Comparison of ENCODE assay signal across 31 cellular contexts in genomic region chr10:125449571-125449970, GRCh38.
"Had no signal": no experiment of that assay in that cellular context is flagged by ENCODE, and none has a peak within 500 bp of the region (broad histone marks: within the 10 kb centered on the region; RNA-seq: fewer than 3 reads in every experiment).

No MANE protein-coding gene starts in this region.

- H3K4me3 ChIP-seq: adrenal gland, ascending aorta, body of pancreas, breast epithelium, cardiac muscle cell had no signal

- H3K9me3 ChIP-seq: adrenal gland, ascending aorta, body of pancreas, breast epithelium had no signal

- ATAC-seq: activated naive CD4-positive, alpha-beta T cell treated with anti-CD3 and anti-CD28 coated beads, Interleukin-2, amount 50 U/mL, for 72 hours; activated naive CD8-positive, alpha-beta T cell treated with anti-CD3 and anti-CD28 coated beads, Interleukin-2, amount 50 U/mL, for 24 hours; activated T-cell treated with anti-CD3 and anti-CD28 coated beads, Interleukin-2, amount 50 U/mL, for 4 hours; activated T-cell treated with anti-CD3 and anti-CD28 coated beads, Interleukin-2, amount 50 U/mL, for 72 hours; activated T-helper 17 cell treated with anti-CD3 and anti-CD28 coated beads, Interleukin-2, amount 50 U/mL, for 72 hours; body of pancreas had no signal

- H3K4me1 ChIP-seq: adrenal gland, ascending aorta, body of pancreas, breast epithelium had no signal

- DNase-seq: activated effector memory CD4-positive, alpha-beta T cell treated with anti-CD3 and anti-CD28 coated beads, Interleukin-2, amount 50 U/mL, for 16 hours; activated effector memory CD4-positive, alpha-beta T cell treated with Interleukin-2 at 50 U/mL for 16 hours; activated gamma-delta T cell; activated gamma-delta T cell treated with Interleukin-2 at 50 U/mL for 16 hours; activated naive CD4-positive, alpha-beta T cell; activated naive CD4-positive, alpha-beta T cell treated with anti-CD3 and anti-CD28 coated beads for 36 hours; activated naive CD4-positive, alpha-beta T cell treated with anti-CD3 and anti-CD28 coated beads, Interleukin-2, amount 10 ng/mL, durations not matched to agents 7 days and 5 days; activated naive CD4-positive, alpha-beta T cell treated with anti-CD3 and anti-CD28 coated beads, Interleukin-2, amount 50 U/mL, for 16 hours; activated naive CD4-positive, alpha-beta T cell treated with Interleukin-2 at 50 U/mL for 16 hours; activated naive CD8-positive, alpha-beta T cell treated with anti-CD3 and anti-CD28 coated beads for 36 hours; activated naive CD8-positive, alpha-beta T cell treated with anti-CD3 and anti-CD28 coated beads, Interleukin-2, amount 10 ng/mL, durations not matched to agents 7 days and 5 days; activated naive CD8-positive, alpha-beta T cell treated with anti-CD3 and anti-CD28 coated beads, Interleukin-2, amount 50 U/mL, for 24 hours; activated T-cell treated with anti-CD3 and anti-CD28 coated beads, Interleukin-2, amount 50 U/mL, for 1 hour; activated T-cell treated with anti-CD3 and anti-CD28 coated beads, Interleukin-2, amount 50 U/mL, for 24 hours; activated T-cell treated with anti-CD3 and anti-CD28 coated beads, Interleukin-2, amount 50 U/mL, for 4 hours; activated T-cell treated with anti-CD3 and anti-CD28 coated beads, Interleukin-2, amount 50 U/mL, for 48 hours; activated T-cell treated with anti-CD3 and anti-CD28 coated beads, Interleukin-2, amount 50 U/mL, for 72 hours; adrenal gland; amniotic stem cell; amygdala; anterior cingulate cortex; aorta; body of pancreas; brain microvascular endothelial cell; central memory CD4-positive, alpha-beta T cell; cerebellar nuclear complex had no signal

- H3K27ac ChIP-seq: adrenal gland, ascending aorta, body of pancreas, brain microvascular endothelial cell, breast epithelium, cardiac muscle cell had no signal

- H3K27me3 ChIP-seq: ascending aorta, body of pancreas, brain microvascular endothelial cell, breast epithelium, cardiac muscle cell had no signal

- H3K36me3 ChIP-seq: adrenal gland, ascending aorta, brain microvascular endothelial cell, breast epithelium, cardiac muscle cell had no signal
